8 cellular contexts compared by ENCODE assay signal in the genomic region with DNA sequence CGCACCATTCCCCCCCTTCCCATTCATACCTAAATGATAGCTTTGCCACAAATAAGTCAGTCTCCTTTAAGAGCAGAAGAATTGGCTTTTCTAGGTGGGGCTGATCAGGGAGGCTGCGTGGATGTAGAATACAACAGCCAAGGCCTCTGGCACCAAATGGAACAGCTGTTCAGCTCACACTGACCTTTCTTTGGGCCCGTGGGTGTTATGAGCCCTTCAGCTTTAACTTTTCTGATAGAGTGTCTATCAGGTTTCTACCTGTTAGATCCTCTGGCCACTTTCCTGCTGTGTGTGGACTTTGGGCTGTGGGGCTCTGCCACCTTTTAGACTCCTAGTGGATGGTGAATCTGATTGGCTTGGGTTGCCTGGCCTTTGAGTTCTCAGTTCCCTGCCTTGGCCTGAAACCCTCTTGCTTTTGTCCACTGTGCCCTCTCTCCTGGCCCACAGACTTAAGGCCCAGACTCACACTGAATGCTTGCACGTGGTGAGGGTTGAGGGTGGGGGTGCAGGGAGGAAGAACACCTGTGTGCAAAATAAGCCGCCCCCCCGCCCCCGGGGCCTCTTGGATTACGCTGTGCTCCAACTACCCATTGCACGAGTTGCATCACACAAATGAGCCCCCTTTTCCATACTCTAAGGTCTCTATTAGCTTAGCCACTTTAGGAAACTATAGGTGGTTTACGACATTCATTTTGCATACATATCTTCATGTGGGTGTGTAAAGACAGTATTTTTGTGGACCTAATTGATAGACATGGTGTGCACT. TPM values are rescaled to one million over a fixed set of nuclear protein-coding genes. Genes with fewer than 3 reads are reported as not detected.
A peak's percentile ranks its signal among the peaks of the same experiment; 100 is the strongest.
DNase-seq lines count a peak whose midpoint lies in the region; ATAC-seq and TF ChIP-seq lines count a peak whose summit lies in the region.

No MANE protein-coding gene starts in this region.

- H3K27me3 ChIP-seq in thyroid gland: no peaks in the 10 kb centered on the region

- peak overlapping the region; percentile 81 to 90 for H3K4me3 Mint-ChIP-seq in effector memory CD8-positive, alpha-beta T cell
- H3K4me3 Mint-ChIP-seq in naive B cell: peak overlapping the region; percentile 76 to 95 (median 86)

- H3K36me3 ChIP-seq in HEK293 (ENCODE audit: control insufficient read depth in 2 of 2, insufficient read depth in 1 of 2, low read length in 2 of 2) (no peaks in the 10 kb centered on the region), thyroid gland (no peaks in the 10 kb centered on the region)

- DNase-seq in ACHN (peak; percentile 7), naive B cell (no peak), thyroid gland (peak; percentile 15 to 21), NCI-H1417 treated with DMSO at 0.1 percent for 48 hours (lab: John Stamatoyannopoulos, UW) (no peak), NOMO-1 treated with dmso at 0.1 percent for 144 hours (lab: John Stamatoyannopoulos, UW; ENCODE audit: unreplicated experiment) (no peak)
- peak; percentile 78 for DNase-seq in activated CD4-positive, alpha-beta T cell treated with anti-CD3 and anti-CD28 coated beads for 48 hours
- peak in 2 of 3 experiments; percentile 1 to 9 for DNase-seq in effector memory CD8-positive, alpha-beta T cell

- H3K4me3 ChIP-seq in HEK293 (ENCODE audit: low read depth, low read length): no peak overlapping the region
- peak overlapping the region in 1 of 3 donors; percentile 82 for H3K4me3 ChIP-seq in thyroid gland (replicated peaks in 1 of 3)

- TF ChIP-seq CTCF in HEK293 (tag by site-specific recombination; IDR thresholded peaks at IDR 0.05): no peak
- no peak for TF ChIP-seq CTCF in thyroid gland (IDR thresholded peaks at IDR 0.05)

- CTCF ChIA-PET in HEK293 (lab: Yijun Ruan, JAX): interaction anchor here (0.5 to 2.5 kb wide), 19 partner anchors 10 to 1269 kb away, joined by 3 to 19 read pairs (median 3); no protein-coding TSS in a partner anchor

- in situ Hi-C loops in ACHN (cut with HindIII; ENCODE audit: low pct_ligation_motif_present, low pct_unique_long_range_greater_than_20kb, low sequenced_read_pairs): no loop called here

- H3K9me3 ChIP-seq in HEK293 (ENCODE audit: control insufficient read depth, insufficient read depth, low read depth, low read length) (no peaks in the 10 kb centered on the region), thyroid gland (no peaks in the 10 kb centered on the region)

- H3K27me3 Mint-ChIP-seq in effector memory CD8-positive, alpha-beta T cell: peaks cover 0 to 2% of the 10 kb centered on the region in 2 donors
- no peaks in the 10 kb centered on the region for H3K27me3 Mint-ChIP-seq in naive B cell

- H3K36me3 Mint-ChIP-seq in effector memory CD8-positive, alpha-beta T cell (ENCODE audit: insufficient read depth): peaks cover 21% of the 10 kb centered on the region
- H3K36me3 Mint-ChIP-seq in naive B cell: no peaks in the 10 kb centered on the region

- POLR2A ChIA-PET in HEK293 (lab: Yijun Ruan, JAX): interaction anchor here (0.6 kb wide), 1 partner anchor 120 kb away, joined by 4 read pairs; no protein-coding TSS in a partner anchor

- intact Hi-C loops in thyroid gland (cut with DNase I): no loop called here

- TF ChIP-seq POLR2A in thyroid gland (IDR thresholded peaks at IDR 0.05): no peak

- WGBS in thyroid gland, 2 donors: 62% methylated on average over 10 of the region's 10 CpGs

- no peak for ATAC-seq in effector memory CD8-positive, alpha-beta T cell (replicated peaks)
- ATAC-seq in naive B cell (ENCODE audit: low read depth in 2 of 2): no peak

- peaks cover 19 to 24% of the 10 kb centered on the region in 2 donors for H3K4me1 Mint-ChIP-seq in effector memory CD8-positive, alpha-beta T cell (ENCODE audit: low read depth in 2 of 2)
- peaks cover 21 to 38% (median 23%) of the 10 kb centered on the region in 3 donors for H3K4me1 Mint-ChIP-seq in naive B cell

- H3K27ac ChIP-seq in HEK293 (ENCODE audit: extremely low read depth, low read depth, low read length) (peak overlapping the region; percentile 81), thyroid gland (peak overlapping the region; percentile 62 to 74 (median 63))

- H3K9me3 Mint-ChIP-seq in effector memory CD8-positive, alpha-beta T cell: no peaks in the 10 kb centered on the region
- no peaks in the 10 kb centered on the region for H3K9me3 Mint-ChIP-seq in naive B cell

- peak overlapping the region; percentile 88 to 90 for H3K27ac Mint-ChIP-seq in effector memory CD8-positive, alpha-beta T cell
- peak overlapping the region; percentile 18 to 95 (median 74) for H3K27ac Mint-ChIP-seq in naive B cell

- H3K4me1 ChIP-seq in HEK293 (ENCODE audit: control insufficient read depth, insufficient read depth, low read length) (peaks cover 6% of the 10 kb centered on the region; the same call in 1 of the 2 replicates), thyroid gland (peaks cover 22 to 29% of the 10 kb centered on the region in 2 donors)

TF ChIP-seq in HEK293, 187 proteins besides CTCF, POLR2A, EP300 and RAD21:
- TF ChIP-seq ZNF302 (tag by site-specific recombination; IDR thresholded peaks at IDR 0.05; ENCODE audit: low read depth) (no peak), YY2 (tag by site-specific recombination; IDR thresholded peaks at IDR 0.05) (no peak), ZNF341 (tag by site-specific recombination; IDR thresholded peaks at IDR 0.05; ENCODE audit: low read depth) (peak; percentile 88), SCRT2 (tag by site-specific recombination; IDR thresholded peaks at IDR 0.05) (peak; percentile 50), ZFHX2 (tag by site-specific recombination; conservative IDR thresholded peaks at IDR 0.05) (peak; percentile 22; the same call in 1 of the 2 replicates), ZNF394 (tag by site-specific recombination; IDR thresholded peaks at IDR 0.05; ENCODE audit: borderline replicate concordance) (no peak)

RNA-seq across cellular contexts. Expression of gene RFX7, which starts 1.3 kb away (rescaled TPM):
- 1 to 10 TPM; 1.4 to 5.4 (median 3.8) TPM for polyA plus RNA-seq in naive B cell (ENCODE audit: low read depth in 6 of 6)
- 10 to 100 TPM in 3 of 4 donors, 1 to 10 TPM in 1; 9.7 to 12.6 (median 11.4) TPM for total RNA-seq in thyroid gland

Comparison
In these comparisons a context has a peak if more than half of its experiments do, and no peak if none do; other contexts are left out.
1. DNase-seq: peak in ACHN (single experiment), activated CD4-positive, alpha-beta T cell treated with anti-CD3 and anti-CD28 coated beads for 48 hours (single experiment), effector memory CD8-positive, alpha-beta T cell (2 of 3) and thyroid gland (2 of 2); none in naive B cell (single experiment), NCI-H1417 treated with DMSO at 0.1 percent for 48 hours (single experiment) and NOMO-1 treated with dmso at 0.1 percent for 144 hours (single experiment).